In the genomic region with DNA sequence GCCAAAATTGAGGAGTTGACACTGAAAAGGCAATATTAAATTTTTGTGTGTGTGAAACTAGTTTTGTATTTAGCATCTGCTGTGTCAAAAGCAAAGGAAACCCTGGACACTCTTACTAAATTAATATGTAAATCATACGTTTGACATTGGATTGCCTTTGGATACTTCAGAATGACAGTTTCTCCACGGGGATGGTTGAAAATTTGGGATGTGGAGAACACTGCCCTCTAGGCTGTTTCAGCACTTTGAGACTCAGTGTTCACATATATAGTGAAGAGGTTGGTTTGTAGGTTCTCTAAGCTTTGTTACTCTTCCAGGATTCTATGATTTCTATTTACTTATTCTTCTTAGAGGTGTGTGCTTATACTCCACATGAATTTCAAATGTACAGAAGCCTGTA, we compare ENCODE assay signal across 14 cellular contexts.
A peak's percentile ranks its signal among the peaks of the same experiment; 100 is the strongest.
DNase-seq lines count a peak whose midpoint lies in the region; ATAC-seq and TF ChIP-seq lines count a peak whose summit lies in the region.
"Had no signal": no experiment of that assay in that cellular context is flagged by ENCODE, and none has a peak within 500 bp of the region (broad histone marks: within the 10 kb centered on the region; RNA-seq: fewer than 3 reads in every experiment).

No MANE protein-coding gene starts in this region.

- no peak overlapping the region for H3K4me3 ChIP-seq in brain microvascular endothelial cell (ENCODE audit: low read depth, low read length)

- peaks cover 7% of the 10 kb centered on the region for H3K27me3 ChIP-seq in brain microvascular endothelial cell (replicated peaks)

- no peaks in the 10 kb centered on the region for H3K36me3 ChIP-seq in brain microvascular endothelial cell (replicated peaks)
- H3K36me3 ChIP-seq: neutrophil had no signal

- ATAC-seq in GM19035 (IDR thresholded peaks at IDR 0.05; ENCODE audit: unreplicated experiment): no peak
- no peak for ATAC-seq in HG03097 (IDR thresholded peaks at IDR 0.05; ENCODE audit: low FRiP score, unreplicated experiment)
- no peak for ATAC-seq in HG02763 (IDR thresholded peaks at IDR 0.05; ENCODE audit: unreplicated experiment)

- TF ChIP-seq CTCF in C4-2B (conservative IDR thresholded peaks at IDR 0.05): peak; percentile 36
- peak; percentile 19; the same call in 1 of the 2 replicates for TF ChIP-seq CTCF in LNCAP (IDR thresholded peaks at IDR 0.05)
- peak; percentile 51 for TF ChIP-seq CTCF in brain microvascular endothelial cell (IDR thresholded peaks at IDR 0.05; ENCODE audit: low read depth, low read length, missing control alignments)

- no peak for DNase-seq in brain microvascular endothelial cell
- peak; percentile 35 for DNase-seq in medulla oblongata (ENCODE audit: extremely low spot score)
- DNase-seq in SW 1271 (lab: John Stamatoyannopoulos, UW): no peak
- DNase-seq: activated CD4-positive, alpha-beta T cell treated with anti-CD3 and anti-CD28 coated beads for 1 hour; activated naive CD4-positive, alpha-beta T cell treated with Interleukin-2 at 50 U/mL for 16 hours; DMS153; effector CD8-positive, alpha-beta T cell; KG1 had no signal

- H3K27ac ChIP-seq in C4-2B: no peak overlapping the region
- no peak overlapping the region for H3K27ac ChIP-seq in brain microvascular endothelial cell
- H3K27ac ChIP-seq: neutrophil had no signal

- in situ Hi-C loops in brain microvascular endothelial cell (cut with HindIII; ENCODE audit: low pct_ligation_motif_present, low sequenced_read_pairs): no loop called here
